In genomic region chr18:30280861-30281470, GRCh38 we compare ENCODE assay signal across 8 cellular contexts.
DNase-seq lines count a peak whose midpoint lies in the region; ATAC-seq, FAIRE-seq and TF ChIP-seq lines count a peak whose summit lies in the region.

No MANE protein-coding gene starts in this region.

- H3K27ac ChIP-seq in KMS-11, result no peak overlapping the region
- no peak overlapping the region for H3K27ac ChIP-seq in RWPE2 (ENCODE audit: poor library complexity, severe bottlenecking)
- H3K27ac ChIP-seq in small intestine (ENCODE audit: low read depth in 1 of 2, low read length in 1 of 2), result no peak overlapping the region

- no peak overlapping the region for H3K4me2 ChIP-seq in KMS-11

- H3K27me3 ChIP-seq in KMS-11 (ENCODE audit: insufficient read depth, low read depth), result no peaks in the 10 kb centered on the region
- H3K27me3 ChIP-seq in RWPE2 (ENCODE audit: insufficient read depth, poor library complexity, severe bottlenecking), result no peaks in the 10 kb centered on the region
- no peaks in the 10 kb centered on the region for H3K27me3 ChIP-seq in small intestine (ENCODE audit: control insufficient read depth in 2 of 2, insufficient read depth in 2 of 2, low read length in 2 of 2)

- H3K9me3 ChIP-seq in RWPE2 (ENCODE audit: severe bottlenecking) (no peaks in the 10 kb centered on the region), small intestine (ENCODE audit: control insufficient read depth, low read depth) (no peaks in the 10 kb centered on the region)

- no peak for FAIRE-seq in small intestine (lab: Jason Lieb, UNC)

- no peak overlapping the region for H2AFZ ChIP-seq in KMS-11 (ENCODE audit: low read depth)

- H3K79me2 ChIP-seq in KMS-11 (ENCODE audit: insufficient read depth, low read depth), result no peaks in the 10 kb centered on the region

- no peak overlapping the region for H3K9ac ChIP-seq in KMS-11

- no peak overlapping the region for H3K4me3 ChIP-seq in KMS-11 (IDR thresholded peaks at IDR 0.05; ENCODE audit: insufficient read depth, low read depth, low read length)
- no peak overlapping the region for H3K4me3 ChIP-seq in RWPE2 (ENCODE audit: severe bottlenecking)
- no peak overlapping the region for H3K4me3 ChIP-seq in fibroblast of the aortic adventitia (ENCODE audit: low read depth, low read length)
- no peak overlapping the region for H3K4me3 ChIP-seq in small intestine (ENCODE audit: low read depth in 1 of 2, low read length in 2 of 2)

- DNase-seq in SIG-M5 treated with dmso at 0.1 percent for 504 hours (lab: John Stamatoyannopoulos, UW; ENCODE audit: unreplicated experiment) (peak; percentile 56), SIG-M5 (lab: John Stamatoyannopoulos, UW) (no peak), RWPE2 (ENCODE audit: low spot score) (no peak), fibroblast of the aortic adventitia (ENCODE audit: low read depth) (peak; percentile 78), small intestine (peak; percentile 32)

- H3K36me3 ChIP-seq in KMS-11 (ENCODE audit: insufficient read depth) (no peaks in the 10 kb centered on the region), RWPE2 (ENCODE audit: low read depth) (no peaks in the 10 kb centered on the region), small intestine (ENCODE audit: control insufficient read depth in 2 of 2, insufficient read depth in 2 of 2, low read length in 2 of 2) (no peaks in the 10 kb centered on the region)

- no peaks in the 10 kb centered on the region for H4K20me1 ChIP-seq in KMS-11 (ENCODE audit: insufficient read depth)

- WGBS in small intestine, 3 donors, result 42 to 44% (median 43%) methylated on average over 5 of the region's 5 CpGs

- ATAC-seq in RWPE2 (ENCODE audit: low read depth) (no peak), GM18873 (IDR thresholded peaks at IDR 0.05; ENCODE audit: low FRiP score, unreplicated experiment) (no peak), HG03521 (IDR thresholded peaks at IDR 0.05; ENCODE audit: unreplicated experiment) (no peak)

- H3K4me1 ChIP-seq in KMS-11 (ENCODE audit: low read depth, poor library complexity, severe bottlenecking), result no peaks in the 10 kb centered on the region
- H3K4me1 ChIP-seq in RWPE2 (ENCODE audit: insufficient read depth, poor library complexity, severe bottlenecking), result no peaks in the 10 kb centered on the region
- H3K4me1 ChIP-seq in small intestine (ENCODE audit: control insufficient read depth in 2 of 2, insufficient read depth in 1 of 2, low read depth in 1 of 2, low read length in 1 of 2), result no peaks in the 10 kb centered on the region

- TF ChIP-seq CTCF in KMS-11 (conservative IDR thresholded peaks at IDR 0.05; ENCODE audit: low read depth, low read length) (peak; percentile 84), RWPE2 (IDR thresholded peaks at IDR 0.05; ENCODE audit: poor library complexity, severe bottlenecking) (peak; percentile 86), fibroblast of the aortic adventitia (IDR thresholded peaks at IDR 0.05; ENCODE audit: insufficient read depth, low read length) (peak; percentile 75)

Comparison
In these comparisons a context has a peak if more than half of its experiments do, and no peak if none do; other contexts are left out.
1. DNase-seq: peak in SIG-M5 treated with dmso at 0.1 percent for 504 hours (single experiment), fibroblast of the aortic adventitia (single experiment) and small intestine (single experiment); none in SIG-M5 (single experiment) and RWPE2 (single experiment).
2. Peak in every context shown above with its lines, with median percentiles within 50 percentile points of each other: CTCF ChIP-seq.